Comparison of ENCODE assay signal across 8 cellular contexts in genomic region chr18:11981383-11981632, GRCh38. TPM values are rescaled to one million over a fixed set of nuclear protein-coding genes. Genes with fewer than 3 reads are reported as not detected.
A peak's percentile ranks its signal among the peaks of the same experiment; 100 is the strongest.
DNase-seq lines count a peak whose midpoint lies in the region; TF ChIP-seq lines count a peak whose summit lies in the region.

Gene IMPA2 (plus strand): TSS chr18:11981507. CDS start chr18:11981670, 163 bp downstream.

- DNase-seq in T-helper 1 cell: no peak
- no peak for DNase-seq in caudate nucleus (lab: John Stamatoyannopoulos, UW)
- no peak for DNase-seq in mesothelial cell of epicardium (ENCODE audit: low spot score in 2 of 2, unreplicated experiment in 2 of 2)
- no peak for DNase-seq in NCI-H2196 treated with DMSO at 0.1 percent for 48 hours (lab: John Stamatoyannopoulos, UW; ENCODE audit: unreplicated experiment)
- DNase-seq in hippocampal formation (lab: John Stamatoyannopoulos, UW): no peak
- no peak for DNase-seq in foreskin melanocyte

- H3K36me3 Mint-ChIP-seq in mesothelial cell of epicardium: no peaks in the 10 kb centered on the region

- H3K27ac ChIP-seq in HUES48 (ENCODE audit: low read depth, low read length): peak within 1 kb of the TSS; percentile 99
- peak within 1 kb of the TSS; percentile 78 for H3K27ac ChIP-seq in caudate nucleus (ENCODE audit: low read depth, low read length)

- H3K4me1 Mint-ChIP-seq in mesothelial cell of epicardium: peaks cover 29% of the 10 kb centered on the region

- H3K4me1 ChIP-seq in HUES48 (ENCODE audit: control insufficient read depth, insufficient read depth, low read length): peaks cover 33% of the 10 kb centered on the region

- TF ChIP-seq CTCF in mesothelial cell of epicardium (IDR thresholded peaks at IDR 0.05; ENCODE audit: unreplicated experiment): no peak

- H3K9me3 ChIP-seq in HUES48 (ENCODE audit: control insufficient read depth, insufficient read depth, low read length): no peaks in the 10 kb centered on the region

- H3K9me3 Mint-ChIP-seq in mesothelial cell of epicardium: no peaks in the 10 kb centered on the region

- H3K27ac Mint-ChIP-seq in mesothelial cell of epicardium: peak within 1 kb of the TSS; percentile 91

- H3K9ac ChIP-seq in HUES48 (ENCODE audit: low read depth, low read length): peak within 1 kb of the TSS; percentile 91

- H3K27me3 Mint-ChIP-seq in mesothelial cell of epicardium (ENCODE audit: low read depth): no peaks in the 10 kb centered on the region

- H3K27me3 ChIP-seq in HUES48 (ENCODE audit: control insufficient read depth, insufficient read depth, low read length): no peaks in the 10 kb centered on the region

- H3K4me3 Mint-ChIP-seq in mesothelial cell of epicardium: peak within 1 kb of the TSS; percentile 83

- H3K36me3 ChIP-seq in HUES48 (ENCODE audit: control insufficient read depth, insufficient read depth, low read length): 0 out of 2 replicates have a peak, but pooled peaks cover 7% of the 10 kb centered on the region

- peak within 1 kb of the TSS; percentile 83 for H3K4me3 ChIP-seq in HUES48 (ENCODE audit: low read depth, low read length)

- intact Hi-C loops in T-helper 1 cell treated with Interleukin-12 subunit alpha and Interleukin-12 subunit beta and Interleukin-4 antibody, amounts not matched to agents 30 ng/mL and 1 ng/mL, for 36 hours (cut with micrococcal nuclease): loop anchor here (1.0 to 5.0 kb wide), 8 partner anchors 14 to 1009 kb away; partner anchors contain the start of genes AFG3L2, CEP192, CEP76 and CHMP1B

RNA-seq across cellular contexts. Expression of gene IMPA2, which starts in this region (rescaled TPM):
- 11.3 and 14.3 TPM in 2 replicates for total RNA-seq in T-helper 1 cell treated with Interleukin-12 subunit alpha and Interleukin-12 subunit beta and Interleukin-4 antibody, amounts not matched to agents 30 ng/mL and 1 ng/mL, for 36 hours
- 29.9 to 30.6 TPM (median 30.4 TPM) in 3 replicates for total RNA-seq in mesothelial cell of epicardium
